Comparison of ENCODE assay signal across 27 cellular contexts in genomic region chr6:8073758-8074157, GRCh38.
"Had no signal": no experiment of that assay in that cellular context is flagged by ENCODE, and none has a peak within 500 bp of the region (broad histone marks: within the 10 kb centered on the region; RNA-seq: fewer than 3 reads in every experiment).

No MANE protein-coding gene starts in this region.

- H3K4me2 ChIP-seq: hepatocyte, neural progenitor cell had no signal

- H3K27me3 Mint-ChIP-seq: dendritic cell treated with granulocyte-macrophage colony-stimulating factor and Interleukin-4, amounts not matched to agents 40 ng/mL and 50 ng/mL, for 4 days; naive thymus-derived CD4-positive, alpha-beta T cell had no signal

- H3K4me3 ChIP-seq: colonic mucosa, gastroesophageal sphincter, heart left ventricle, hepatocyte, neural progenitor cell, prostate gland, right atrium auricular region, sigmoid colon, thyroid gland, vagina had no signal

- H3K79me2 ChIP-seq: hepatocyte had no signal

- H3K4me3 Mint-ChIP-seq: dendritic cell treated with granulocyte-macrophage colony-stimulating factor and Interleukin-4, amounts not matched to agents 40 ng/mL and 50 ng/mL, for 4 days; endodermal cell; nephron; neural progenitor cell; stimulated activated effector memory CD8-positive, alpha-beta T cell treated with anti-CD3 and anti-CD28 coated beads, Interleukin-12 subunit alpha, Interleukin-12 subunit beta, amount 100 ng/mL, for 72 hours had no signal

- H2AFZ ChIP-seq: hepatocyte, neural progenitor cell had no signal

- H3K36me3 ChIP-seq: colonic mucosa, heart left ventricle, neural progenitor cell, prostate gland, right atrium auricular region, sigmoid colon, thyroid gland, vagina had no signal

- H3K27me3 ChIP-seq: colonic mucosa, gastroesophageal sphincter, heart left ventricle, hepatocyte, neural progenitor cell, right atrium auricular region, sigmoid colon, thyroid gland, vagina had no signal

- H3K4me1 ChIP-seq: colonic mucosa, gastroesophageal sphincter, prostate gland, right atrium auricular region, sigmoid colon, thyroid gland, vagina had no signal

- H3K4me1 Mint-ChIP-seq: endodermal cell had no signal

- H3K36me3 Mint-ChIP-seq: stimulated activated effector memory CD8-positive, alpha-beta T cell treated with anti-CD3 and anti-CD28 coated beads, Interleukin-12 subunit alpha, Interleukin-12 subunit beta, amount 100 ng/mL, for 72 hours had no signal

- H3K27ac Mint-ChIP-seq: dendritic cell treated with granulocyte-macrophage colony-stimulating factor and Interleukin-4, amounts not matched to agents 40 ng/mL and 50 ng/mL, for 4 days; endodermal cell; neural progenitor cell; stimulated activated effector memory CD8-positive, alpha-beta T cell treated with anti-CD3 and anti-CD28 coated beads, Interleukin-12 subunit alpha, Interleukin-12 subunit beta, amount 100 ng/mL, for 72 hours had no signal

- H3K9me3 Mint-ChIP-seq: dendritic cell treated with granulocyte-macrophage colony-stimulating factor and Interleukin-4, amounts not matched to agents 40 ng/mL and 50 ng/mL, for 4 days; endodermal cell; naive thymus-derived CD4-positive, alpha-beta T cell; nephron; stimulated activated effector memory CD8-positive, alpha-beta T cell treated with anti-CD3 and anti-CD28 coated beads, Interleukin-12 subunit alpha, Interleukin-12 subunit beta, amount 100 ng/mL, for 72 hours had no signal

- H3K9ac ChIP-seq: neural progenitor cell had no signal

- DNase-seq: colonic mucosa; effector CD8-positive, alpha-beta T cell; endodermal cell; foreskin keratinocyte; heart left ventricle; kidney; mesendoderm; midbrain; naive thymus-derived CD4-positive, alpha-beta T cell; nucleus accumbens; sigmoid colon; stimulated activated CD4-positive, alpha-beta T cell treated with anti-CD3 and anti-CD28 coated beads, Interleukin-2, amount 100 ng/mL, for 24 hours; stimulated activated CD4-positive, alpha-beta T cell treated with anti-CD3 and anti-CD28 coated beads, Interleukin-4, amount 100 ng/mL, for 24 hours; stimulated activated naive CD8-positive, alpha-beta T cell treated with anti-CD3 and anti-CD28 coated beads, Interleukin-15, Interleukin-2, amounts not matched to agents 100 U/mL and 50 U/mL, for 24 hours; thyroid gland; trophoblast cell had no signal

- H3K9me3 ChIP-seq: colonic mucosa, gastroesophageal sphincter, heart left ventricle, prostate gland, right atrium auricular region, sigmoid colon, thyroid gland, vagina had no signal

- FAIRE-seq: kidney had no signal

- ATAC-seq: esophagus mucosa; foreskin keratinocyte; gastroesophageal sphincter; naive thymus-derived CD4-positive, alpha-beta T cell; stimulated activated effector memory CD8-positive, alpha-beta T cell treated with anti-CD3 and anti-CD28 coated beads, Interleukin-12 subunit alpha, Interleukin-12 subunit beta, amount 100 ng/mL, for 72 hours; stimulated activated naive CD8-positive, alpha-beta T cell treated with anti-CD3 and anti-CD28 coated beads, Interleukin-15, Interleukin-2, amounts not matched to agents 100 U/mL and 50 U/mL, for 24 hours had no signal

- H3K27ac ChIP-seq: colonic mucosa, epithelial cell of prostate, foreskin keratinocyte, gastroesophageal sphincter, hepatocyte, neural progenitor cell, prostate gland, right atrium auricular region, sigmoid colon, thyroid gland, vagina had no signal
